Comparison of ENCODE assay signal across 20 cellular contexts in genomic region chr3:84039091-84039490, GRCh38.
DNase-seq lines count a peak whose midpoint lies in the region; ATAC-seq, FAIRE-seq and TF ChIP-seq lines count a peak whose summit lies in the region.
"Had no signal": no experiment of that assay in that cellular context is flagged by ENCODE, and none has a peak within 500 bp of the region (broad histone marks: within the 10 kb centered on the region; RNA-seq: fewer than 3 reads in every experiment).

No MANE protein-coding gene starts in this region.

- H2AFZ ChIP-seq in GM12878 (ENCODE audit: control insufficient read depth, low read depth, low read length), result no peak overlapping the region

- intact Hi-C loops in A673 (cut with micrococcal nuclease; ENCODE audit: unreplicated experiment) (no loop called here), GM12878 (cut with micrococcal nuclease; ENCODE audit: unreplicated experiment) (no loop called here)

- ATAC-seq in GM12878 (peak; percentile 24; the same call in 1 of the 3 replicates), GM21423 (IDR thresholded peaks at IDR 0.05; ENCODE audit: unreplicated experiment) (no peak)
- ATAC-seq: Panc1 had no signal

- no peak overlapping the region for H3K27ac ChIP-seq in A673 (ENCODE audit: low read depth, low read length, poor library complexity, severe bottlenecking)
- no peak overlapping the region for H3K27ac ChIP-seq in SK-N-MC
- no peak overlapping the region for H3K27ac ChIP-seq in GM12878 (ENCODE audit: control insufficient read depth, insufficient read depth)
- H3K27ac ChIP-seq: 22Rv1, KMS-11, SJCRH30 had no signal

- peaks cover 30% of the 10 kb centered on the region for H3K4me1 Mint-ChIP-seq in nephron progenitor cell
- H3K4me1 Mint-ChIP-seq: CD4-positive, CD25-positive, alpha-beta regulatory T cell had no signal

- peaks cover 31% of the 10 kb centered on the region for H3K9me3 Mint-ChIP-seq in nephron progenitor cell

- H3K27me3 Mint-ChIP-seq in nephron progenitor cell (ENCODE audit: low read depth, poor library complexity), result peaks cover 12% of the 10 kb centered on the region
- H3K27me3 Mint-ChIP-seq: CD4-positive, CD25-positive, alpha-beta regulatory T cell had no signal

- RAD21 ChIA-PET in GM12878 (lab: Charles Lee; ENCODE audit: unreplicated experiment), result no interaction called here

- 10% methylated on average over 3 of the region's 3 CpGs for whole genome bisulfite sequencing in GM12878 (ENCODE audit: insufficient coverage, insufficient replicate concordance, low lambda C conversion rate, missing lambda C conversion rate)

- H3K36me3 Mint-ChIP-seq in nephron progenitor cell (ENCODE audit: low read depth), result no peaks in the 10 kb centered on the region
- H3K36me3 Mint-ChIP-seq: CD4-positive, CD25-positive, alpha-beta regulatory T cell had no signal

- SMC1A ChIA-PET in GM12878 (lab: Charles Lee; ENCODE audit: uncharacterized antibody, unreplicated experiment), result no interaction called here

- H3K4me1 ChIP-seq in A673 (ENCODE audit: insufficient read depth, low read length, poor library complexity, severe bottlenecking) (no peaks in the 10 kb centered on the region), GM12878 (ENCODE audit: control insufficient read depth, insufficient read depth, low read length) (no peaks in the 10 kb centered on the region)
- H3K4me1 ChIP-seq: SJCRH30 had no signal

- no TSS peak for BruUV-seq in A673 (replicated peaks; lab: Mats Ljungman, UMichigan)
- BruUV-seq in GM12878 (replicated peaks; lab: Mats Ljungman, UMichigan), result no TSS peak

- H3K4me3 Mint-ChIP-seq in nephron progenitor cell, result no peak overlapping the region
- H3K4me3 Mint-ChIP-seq: CD4-positive, CD25-positive, alpha-beta regulatory T cell had no signal

- H3K27ac Mint-ChIP-seq in nephron progenitor cell, result peak overlapping the region; percentile 81
- H3K27ac Mint-ChIP-seq: CD4-positive, CD25-positive, alpha-beta regulatory T cell had no signal

- peak; percentile 15 for DNase-seq in A673 (ENCODE audit: low spot score)
- no peak for DNase-seq in SK-N-MC (ENCODE audit: low read depth, low spot score)
- DNase-seq in GM12878 (ENCODE audit: low read depth, low spot score), result no peak
- DNase-seq in nephron progenitor cell, result no peak
- DNase-seq in erythroblast (lab: John Stamatoyannopoulos, UW), result no peak
- DNase-seq in NCI-H1092 (lab: John Stamatoyannopoulos, UW), result no peak
- DNase-seq in activated T-cell treated with anti-CD3 and anti-CD28 coated beads, Interleukin-2, amount 50 U/mL, for 48 hours, result no peak
- DNase-seq: CD4-positive, CD25-positive, alpha-beta regulatory T cell; COR-L47; GDM1; MV-4-11; NCI-H1436; NCI-H2029; NCI-H345; NCI-H526; SJCRH30 had no signal

- CTCF ChIA-PET in A673 (lab: Charles Lee) (no interaction called here), GM12878 (lab: Yijun Ruan, JAX) (no interaction called here)

- H3K9me3 ChIP-seq in A673 (ENCODE audit: low read depth, low read length, poor library complexity, severe bottlenecking) (peaks cover 8% of the 10 kb centered on the region), SK-N-MC (ENCODE audit: low read depth, low read length) (no peaks in the 10 kb centered on the region), GM12878 (replicated peaks; ENCODE audit: control insufficient read depth, insufficient read depth, low read length) (no peaks in the 10 kb centered on the region)

- FAIRE-seq in GM12878 (lab: Jason Lieb, UNC), result no peak

- H3K4me2 ChIP-seq in GM12878 (ENCODE audit: control insufficient read depth, insufficient read depth), result no peak overlapping the region
- H3K4me2 ChIP-seq: KMS-11 had no signal

- TF ChIP-seq CTCF in A673 (conservative IDR thresholded peaks at IDR 0.05; ENCODE audit: low read depth, low read length) (no peak), GM12878 (IDR thresholded peaks at IDR 0.05 in 2 of 3, conservative IDR thresholded peaks at IDR 0.05 in 1 of 3; ENCODE audit: control insufficient read depth in 2 of 3, extremely low read depth in 1 of 3, insufficient read depth in 1 of 3, low read depth in 3 of 3, low read length in 3 of 3) (no peak), nephron progenitor cell (IDR thresholded peaks at IDR 0.05) (no peak)

- H4K20me1 ChIP-seq in GM12878 (ENCODE audit: control insufficient read depth, insufficient read depth), result no peaks in the 10 kb centered on the region

- no peak for TF ChIP-seq EP300 in GM12878 (IDR thresholded peaks at IDR 0.05; ENCODE audit: borderline replicate concordance in 1 of 2, control insufficient read depth in 1 of 2, low read depth in 2 of 2, low read length in 2 of 2)

- no peaks in the 10 kb centered on the region for H3K27me3 ChIP-seq in A673 (replicated peaks; ENCODE audit: insufficient read depth, low read depth, low read length, poor library complexity)
- no peaks in the 10 kb centered on the region for H3K27me3 ChIP-seq in GM12878 (replicated peaks in 1 of 2; ENCODE audit: control insufficient read depth in 2 of 2, insufficient read depth in 2 of 2, low read length in 1 of 2)
- H3K27me3 ChIP-seq: SJCRH30 had no signal

- H3K79me2 ChIP-seq in GM12878 (ENCODE audit: control insufficient read depth, insufficient read depth, low read length), result no peaks in the 10 kb centered on the region

- H3K9ac ChIP-seq in SK-N-MC (ENCODE audit: insufficient read length) (no peak overlapping the region), GM12878 (ENCODE audit: control insufficient read depth, insufficient read depth, low read length) (no peak overlapping the region)
- H3K9ac ChIP-seq: KMS-11 had no signal

- no peak for TF ChIP-seq RAD21 in GM12878 (IDR thresholded peaks at IDR 0.05; ENCODE audit: insufficient read depth, low read depth, low read length)

- TF ChIP-seq POLR2A in GM12878 (IDR thresholded peaks at IDR 0.05; ENCODE audit: low read depth, low read length), result no peak
- no peak for TF ChIP-seq POLR2A in erythroblast (IDR thresholded peaks at IDR 0.05; ENCODE audit: low read length)

- H3K4me3 ChIP-seq in A673 (ENCODE audit: low read depth, low read length, poor library complexity, severe bottlenecking) (no peak overlapping the region), SK-N-MC (0 out of 2 replicates have a peak overlapping the region, but pooled peaks have one; percentile 14), GM12878 (no peak overlapping the region)
- H3K4me3 ChIP-seq: SJCRH30 had no signal

- in situ Hi-C loops in GM12878 (cut with MboI), result no loop called here

- H3K36me3 ChIP-seq in A673 (ENCODE audit: insufficient read depth, low read length, poor library complexity, severe bottlenecking) (no peaks in the 10 kb centered on the region), SK-N-MC (ENCODE audit: insufficient read depth, low read length) (no peaks in the 10 kb centered on the region), GM12878 (ENCODE audit: control insufficient read depth in 2 of 2, insufficient read depth in 2 of 2, low read length in 1 of 2) (no peaks in the 10 kb centered on the region)
- H3K36me3 ChIP-seq: SJCRH30 had no signal

- POLR2A ChIA-PET in A673 (lab: Charles Lee; ENCODE audit: low non-redundant PET), result no interaction called here
- POLR2A ChIA-PET in GM12878 (lab: Charles Lee), result no interaction called here

TF ChIP-seq in GM12878, 131 proteins besides CTCF, POLR2A, EP300 and RAD21:
- no peak for TF ChIP-seq POLR2AphosphoS5 (IDR thresholded peaks at IDR 0.05; ENCODE audit: low read length)
- no peak for TF ChIP-seq BCLAF1 (IDR thresholded peaks at IDR 0.05)
- no peak for TF ChIP-seq E2F4 (IDR thresholded peaks at IDR 0.05; ENCODE audit: low read depth, low read length)
- no peak for TF ChIP-seq TARDBP (IDR thresholded peaks at IDR 0.05; ENCODE audit: borderline replicate concordance)
